2 cellular contexts compared by ENCODE assay signal in the genomic region with DNA sequence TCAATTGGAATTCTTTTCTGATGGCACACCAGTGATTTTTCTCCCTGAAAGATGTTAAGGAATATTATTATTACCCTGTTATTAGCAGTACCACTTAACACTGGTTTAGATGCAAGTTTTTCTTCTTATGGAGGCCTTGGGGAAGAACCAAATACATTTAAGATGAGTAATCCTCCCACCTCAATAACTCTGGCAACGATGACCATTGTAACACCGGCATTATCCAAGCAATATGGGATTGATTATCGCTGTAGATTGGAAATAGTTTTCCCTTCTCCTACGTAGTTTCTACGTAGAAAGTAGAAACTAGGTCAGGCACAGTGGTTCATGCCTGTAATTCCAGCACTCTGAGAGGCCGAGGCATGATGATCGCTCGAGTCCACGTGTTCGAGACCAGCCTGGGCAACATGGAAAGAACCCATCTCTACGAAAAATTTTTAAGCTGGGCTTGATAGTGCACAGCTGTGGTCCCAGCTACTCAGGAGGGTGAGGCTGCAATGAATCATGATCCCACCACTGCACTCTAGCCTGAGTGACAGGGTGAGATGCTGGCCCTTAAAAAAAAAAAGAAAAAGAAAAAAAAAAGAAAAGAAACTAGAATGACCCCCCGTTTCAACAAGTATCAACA.
TF ChIP-seq lines count a peak whose summit lies in the region.

No MANE protein-coding gene starts in this region.

TF ChIP-seq in SK-N-SH, 30 proteins besides CTCF, POLR2A, EP300 and RAD21:
- TF ChIP-seq NFIC (IDR thresholded peaks at IDR 0.05; ENCODE audit: borderline replicate concordance) (no peak), TEAD4 (IDR thresholded peaks at IDR 0.05; ENCODE audit: borderline replicate concordance, insufficient read depth) (no peak), TCF12 (IDR thresholded peaks at IDR 0.05) (peak; percentile 33; the same call in 1 of the 2 replicates)

TF ChIP-seq in HepG2, 621 proteins besides CTCF, POLR2A, EP300 and RAD21:
- TF ChIP-seq ZNF678 (CRISPR knock-in tag; IDR thresholded peaks at IDR 0.05) (no peak), ZNF543 (CRISPR knock-in tag; IDR thresholded peaks at IDR 0.05) (no peak)
